In the genomic region with DNA sequence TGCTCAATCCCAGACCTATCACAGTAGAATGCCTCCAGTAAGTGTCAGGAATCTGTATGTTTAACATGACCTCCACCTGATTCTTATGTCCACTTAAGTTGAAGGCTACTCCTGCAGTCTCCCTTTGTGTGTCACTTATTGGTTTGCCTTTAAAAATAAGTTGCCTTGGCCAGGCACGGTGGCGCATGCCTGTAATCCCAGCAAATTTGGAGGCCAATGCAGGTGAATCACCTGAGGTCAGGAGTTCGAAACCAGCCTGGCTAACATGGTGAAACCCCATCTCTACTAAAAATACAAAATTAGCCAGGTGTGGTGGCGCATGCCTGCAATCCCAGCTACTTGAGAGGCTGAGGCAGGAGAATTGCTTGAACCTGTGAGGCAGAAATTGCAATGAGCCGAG, we compare ENCODE assay signal across 6 cellular contexts.
DNase-seq lines count a peak whose midpoint lies in the region; ATAC-seq and TF ChIP-seq lines count a peak whose summit lies in the region.
"Not testable (repeated sequence)": the region's sequence is repeated elsewhere in the genome, so short reads cannot be mapped to it uniquely, and the experiment has no call there.

No MANE protein-coding gene starts in this region.

- H3K4me1 ChIP-seq in RWPE2 (ENCODE audit: insufficient read depth, poor library complexity, severe bottlenecking); foreskin keratinocyte; thoracic aorta (ENCODE audit: control insufficient read depth in 1 of 2, low read depth in 2 of 2): not testable (repeated sequence)

- not testable (repeated sequence) for H3K9me3 ChIP-seq in RWPE2 (ENCODE audit: severe bottlenecking); thoracic aorta

- H3K4me3 ChIP-seq in RWPE2 (ENCODE audit: severe bottlenecking); thoracic aorta: not testable (repeated sequence)

- peak; percentile 64 for ATAC-seq in GM21515 (IDR thresholded peaks at IDR 0.05; ENCODE audit: unreplicated experiment)
- peak; percentile 56 for ATAC-seq in HG02973 (IDR thresholded peaks at IDR 0.05; ENCODE audit: unreplicated experiment)
- peak; percentile 64 for ATAC-seq in HG03457 (IDR thresholded peaks at IDR 0.05; ENCODE audit: unreplicated experiment)
- ATAC-seq in RWPE2 (ENCODE audit: low read depth), result 0 out of 3 replicates have a peak, but pooled peaks have one; percentile 36
- peak; percentile 49 for ATAC-seq in foreskin keratinocyte
- peak; percentile 92 for ATAC-seq in thoracic aorta (ENCODE audit: insufficient number of reproducible peaks, low FRiP score, low read depth)

- not testable (repeated sequence) for H3K27me3 ChIP-seq in RWPE2 (ENCODE audit: insufficient read depth, poor library complexity, severe bottlenecking); foreskin keratinocyte; thoracic aorta (replicated peaks; ENCODE audit: insufficient read depth)

- not testable (repeated sequence) for DNase-seq in RWPE2 (ENCODE audit: low spot score); foreskin keratinocyte; thoracic aorta (ENCODE audit: low spot score)

- TF ChIP-seq CTCF in RWPE2 (IDR thresholded peaks at IDR 0.05; ENCODE audit: poor library complexity, severe bottlenecking); foreskin keratinocyte (conservative IDR thresholded peaks at IDR 0.05); thoracic aorta (IDR thresholded peaks at IDR 0.05): not testable (repeated sequence)

- not testable (repeated sequence) for H3K36me3 ChIP-seq in RWPE2 (ENCODE audit: low read depth); thoracic aorta

- not testable (repeated sequence) for H3K27ac ChIP-seq in RWPE2 (ENCODE audit: poor library complexity, severe bottlenecking); foreskin keratinocyte; thoracic aorta

Comparison
In these comparisons a context has a peak if more than half of its experiments do, and no peak if none do; other contexts are left out.
1. ATAC-seq: peak in every context shown above with its lines; median percentile 92 in thoracic aorta; 64 in GM21515; 64 in HG03457; 56 in HG02973; 49 in foreskin keratinocyte; 36 in RWPE2.